In genomic region chr2:239855863-239856587, GRCh38 we compare ENCODE assay signal across 15 cellular contexts.
"Had no signal": no experiment of that assay in that cellular context is flagged by ENCODE, and none has a peak within 500 bp of the region (broad histone marks: within the 10 kb centered on the region; RNA-seq: fewer than 3 reads in every experiment).

No MANE protein-coding gene starts in this region.

- ATAC-seq: stimulated activated naive CD8-positive, alpha-beta T cell treated with anti-CD3 and anti-CD28 coated beads, Interleukin-15, amount 100 ng/mL, for 72 hours had no signal

- H3K36me3 Mint-ChIP-seq: activated CD4-positive, alpha-beta memory T cell treated with anti-CD3 and anti-CD28 coated beads for 36 hours had no signal

- H3K27me3 ChIP-seq: ascending aorta, breast epithelium, sigmoid colon, uterus had no signal

- H3K4me2 ChIP-seq: SK-N-SH had no signal

- H3K4me1 Mint-ChIP-seq: naive B cell; stimulated activated naive CD8-positive, alpha-beta T cell treated with anti-CD3 and anti-CD28 coated beads, Interleukin-15, amount 100 ng/mL, for 72 hours had no signal

- H3K36me3 ChIP-seq: ascending aorta, breast epithelium, sigmoid colon, spleen, thoracic aorta, uterus had no signal

- H3K27ac Mint-ChIP-seq: activated CD4-positive, alpha-beta memory T cell treated with anti-CD3 and anti-CD28 coated beads for 36 hours; naive B cell; stimulated activated naive CD8-positive, alpha-beta T cell treated with anti-CD3 and anti-CD28 coated beads, Interleukin-15, amount 100 ng/mL, for 72 hours had no signal

- DNase-seq: activated CD4-positive, alpha-beta memory T cell treated with anti-CD3 and anti-CD28 coated beads for 36 hours; activated naive CD4-positive, alpha-beta T cell; kidney glomerular epithelial cell; naive B cell; posterior cingulate gyrus; SHP77; sigmoid colon; SK-N-SH; spleen; stimulated activated naive CD8-positive, alpha-beta T cell treated with anti-CD3 and anti-CD28 coated beads, Interleukin-15, amount 100 ng/mL, for 72 hours; T-helper 1 cell; uterus had no signal

- H3K9me3 ChIP-seq: ascending aorta, thoracic aorta had no signal

- H3K4me3 Mint-ChIP-seq: activated CD4-positive, alpha-beta memory T cell treated with anti-CD3 and anti-CD28 coated beads for 36 hours; naive B cell; stimulated activated naive CD8-positive, alpha-beta T cell treated with anti-CD3 and anti-CD28 coated beads, Interleukin-15, amount 100 ng/mL, for 72 hours had no signal

- H3K9ac ChIP-seq: SK-N-SH had no signal

- H3K4me1 ChIP-seq: ascending aorta, breast epithelium, sigmoid colon, uterus had no signal

- H3K4me3 ChIP-seq: ascending aorta, breast epithelium, sigmoid colon, spleen, thoracic aorta, uterus had no signal

- H3K27ac ChIP-seq: ascending aorta, spleen, thoracic aorta, uterus had no signal
